Comparison of ENCODE assay signal across 1 cellular context in genomic region chr10:119253433-119254174, GRCh38.
TF ChIP-seq lines count a peak whose summit lies in the region.

No MANE protein-coding gene starts in this region.

TF ChIP-seq in SK-N-SH, 30 proteins besides CTCF, POLR2A, EP300 and RAD21 (continued from another document):
- TF ChIP-seq, protein P1, sequence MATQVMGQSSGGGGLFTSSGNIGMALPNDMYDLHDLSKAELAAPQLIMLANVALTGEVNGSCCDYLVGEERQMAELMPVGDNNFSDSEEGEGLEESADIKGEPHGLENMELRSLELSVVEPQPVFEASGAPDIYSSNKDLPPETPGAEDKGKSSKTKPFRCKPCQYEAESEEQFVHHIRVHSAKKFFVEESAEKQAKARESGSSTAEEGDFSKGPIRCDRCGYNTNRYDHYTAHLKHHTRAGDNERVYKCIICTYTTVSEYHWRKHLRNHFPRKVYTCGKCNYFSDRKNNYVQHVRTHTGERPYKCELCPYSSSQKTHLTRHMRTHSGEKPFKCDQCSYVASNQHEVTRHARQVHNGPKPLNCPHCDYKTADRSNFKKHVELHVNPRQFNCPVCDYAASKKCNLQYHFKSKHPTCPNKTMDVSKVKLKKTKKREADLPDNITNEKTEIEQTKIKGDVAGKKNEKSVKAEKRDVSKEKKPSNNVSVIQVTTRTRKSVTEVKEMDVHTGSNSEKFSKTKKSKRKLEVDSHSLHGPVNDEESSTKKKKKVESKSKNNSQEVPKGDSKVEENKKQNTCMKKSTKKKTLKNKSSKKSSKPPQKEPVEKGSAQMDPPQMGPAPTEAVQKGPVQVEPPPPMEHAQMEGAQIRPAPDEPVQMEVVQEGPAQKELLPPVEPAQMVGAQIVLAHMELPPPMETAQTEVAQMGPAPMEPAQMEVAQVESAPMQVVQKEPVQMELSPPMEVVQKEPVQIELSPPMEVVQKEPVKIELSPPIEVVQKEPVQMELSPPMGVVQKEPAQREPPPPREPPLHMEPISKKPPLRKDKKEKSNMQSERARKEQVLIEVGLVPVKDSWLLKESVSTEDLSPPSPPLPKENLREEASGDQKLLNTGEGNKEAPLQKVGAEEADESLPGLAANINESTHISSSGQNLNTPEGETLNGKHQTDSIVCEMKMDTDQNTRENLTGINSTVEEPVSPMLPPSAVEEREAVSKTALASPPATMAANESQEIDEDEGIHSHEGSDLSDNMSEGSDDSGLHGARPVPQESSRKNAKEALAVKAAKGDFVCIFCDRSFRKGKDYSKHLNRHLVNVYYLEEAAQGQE (IDR thresholded peaks at IDR 0.05; ENCODE audit: low read depth, low read length) = 0 out of 2 replicates have a peak, but pooled peaks have one; percentile 11
- TF ChIP-seq, protein P2, sequence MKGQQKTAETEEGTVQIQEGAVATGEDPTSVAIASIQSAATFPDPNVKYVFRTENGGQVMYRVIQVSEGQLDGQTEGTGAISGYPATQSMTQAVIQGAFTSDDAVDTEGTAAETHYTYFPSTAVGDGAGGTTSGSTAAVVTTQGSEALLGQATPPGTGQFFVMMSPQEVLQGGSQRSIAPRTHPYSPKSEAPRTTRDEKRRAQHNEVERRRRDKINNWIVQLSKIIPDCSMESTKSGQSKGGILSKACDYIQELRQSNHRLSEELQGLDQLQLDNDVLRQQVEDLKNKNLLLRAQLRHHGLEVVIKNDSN (IDR thresholded peaks at IDR 0.05; ENCODE audit: borderline replicate concordance, low read depth) = no peak
- TF ChIP-seq, protein P3, sequence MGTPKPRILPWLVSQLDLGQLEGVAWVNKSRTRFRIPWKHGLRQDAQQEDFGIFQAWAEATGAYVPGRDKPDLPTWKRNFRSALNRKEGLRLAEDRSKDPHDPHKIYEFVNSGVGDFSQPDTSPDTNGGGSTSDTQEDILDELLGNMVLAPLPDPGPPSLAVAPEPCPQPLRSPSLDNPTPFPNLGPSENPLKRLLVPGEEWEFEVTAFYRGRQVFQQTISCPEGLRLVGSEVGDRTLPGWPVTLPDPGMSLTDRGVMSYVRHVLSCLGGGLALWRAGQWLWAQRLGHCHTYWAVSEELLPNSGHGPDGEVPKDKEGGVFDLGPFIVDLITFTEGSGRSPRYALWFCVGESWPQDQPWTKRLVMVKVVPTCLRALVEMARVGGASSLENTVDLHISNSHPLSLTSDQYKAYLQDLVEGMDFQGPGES (IDR thresholded peaks at IDR 0.05; ENCODE audit: low read depth, low read length) = no peak
- TF ChIP-seq FOSL2 (IDR thresholded peaks at IDR 0.05; ENCODE audit: borderline replicate concordance, low read depth) (peak; percentile 84), TEAD4 (IDR thresholded peaks at IDR 0.05; ENCODE audit: borderline replicate concordance, insufficient read depth) (peak; percentile 57; the same call in 1 of the 2 replicates), POLR2AphosphoS5 (IDR thresholded peaks at IDR 0.05; ENCODE audit: low read depth, low read length) (peak; percentile 9; the same call in 1 of the 2 replicates), GATA2 (CRISPR knock-in tag; IDR thresholded peaks at IDR 0.05) (no peak), EZH2phosphoT487 (IDR thresholded peaks at IDR 0.05; ENCODE audit: borderline replicate concordance, low read depth) (no peak)
